Comparison of ENCODE assay signal across 1 cellular context in genomic region chr22:46524203-46524740, GRCh38.
TF ChIP-seq lines count a peak whose summit lies in the region.

No MANE protein-coding gene starts in this region.

TF ChIP-seq in WTC11, 78 proteins besides CTCF, POLR2A, EP300 and RAD21:
- TF ChIP-seq SMAD4 (CRISPR knock-in tag; IDR thresholded peaks at IDR 0.05) = no peak
- no peak for TF ChIP-seq MXD4 (CRISPR knock-in tag; IDR thresholded peaks at IDR 0.05; ENCODE audit: borderline replicate concordance)
- TF ChIP-seq PRDM15 (CRISPR knock-in tag; IDR thresholded peaks at IDR 0.05) = no peak
- no peak for TF ChIP-seq ETV6 (CRISPR knock-in tag; IDR thresholded peaks at IDR 0.05)
- no peak for TF ChIP-seq ZNF671 (CRISPR knock-in tag; IDR thresholded peaks at IDR 0.05)
- no peak for TF ChIP-seq HMGA2 (CRISPR knock-in tag; IDR thresholded peaks at IDR 0.05)
- no peak for TF ChIP-seq FOXJ3 (CRISPR knock-in tag; IDR thresholded peaks at IDR 0.05; ENCODE audit: borderline replicate concordance)
